ENCODE assay signal across 31 cellular contexts in the genomic region with DNA sequence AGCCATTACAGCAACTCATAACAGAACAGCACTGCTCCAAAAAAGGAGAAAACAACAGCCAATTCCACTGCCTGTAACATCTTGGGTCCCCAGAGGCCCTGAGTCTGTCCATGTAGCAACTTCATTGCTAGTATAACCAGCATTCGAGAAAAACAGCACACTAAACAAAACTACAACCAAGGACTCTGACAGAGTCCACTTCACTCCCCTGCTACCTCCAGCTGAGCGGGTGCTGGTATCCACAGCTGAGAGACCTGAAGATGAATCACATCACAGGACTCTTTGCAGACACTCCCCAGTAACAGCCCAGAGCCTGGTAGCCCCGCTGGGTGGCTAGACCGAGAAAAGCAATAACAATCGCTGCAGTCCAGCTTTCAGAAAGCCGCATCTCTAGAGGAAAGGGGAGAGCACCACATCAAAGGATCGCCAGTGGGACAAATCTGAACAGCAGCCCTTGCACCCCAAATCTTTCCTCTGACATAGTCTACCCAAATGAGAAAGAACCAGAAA. TPM values are rescaled to one million over a fixed set of nuclear protein-coding genes. Genes with fewer than 3 reads are reported as not detected.
"Had no signal": no experiment of that assay in that cellular context is flagged by ENCODE, and none has a peak within 500 bp of the region (broad histone marks: within the 10 kb centered on the region; RNA-seq: fewer than 3 reads in every experiment).

No MANE protein-coding gene starts in this region.

- H3K27ac Mint-ChIP-seq: activated B cell treated with CpG ODN at 0.5 μM for 24 hours; activated naive CD4-positive, alpha-beta T cell treated with anti-CD3 and anti-CD28 coated beads for 36 hours; activated naive CD8-positive, alpha-beta T cell treated with anti-CD3 and anti-CD28 coated beads, Interleukin-2, amount 10 ng/mL, durations not matched to agents 7 days and 5 days; stimulated activated memory B cell treated with anti-CD40 and anti-IgM and Interleukin-4, amounts not matched to agents 10 μg/mL and 1 μg/mL and 100 μg/mL, for 72 hours; stimulated activated naive CD8-positive, alpha-beta T cell treated with anti-CD3 and anti-CD28 coated beads, Interleukin-15, amount 100 ng/mL, for 72 hours; T-helper 17 cell; type B pancreatic cell had no signal

- H3K4me3 Mint-ChIP-seq: activated B cell treated with CpG ODN at 0.5 μM for 24 hours; activated naive CD4-positive, alpha-beta T cell treated with anti-CD3 and anti-CD28 coated beads for 36 hours; activated naive CD8-positive, alpha-beta T cell treated with anti-CD3 and anti-CD28 coated beads, Interleukin-2, amount 10 ng/mL, durations not matched to agents 7 days and 5 days; brain; nephron; stimulated activated memory B cell treated with anti-CD40 and anti-IgM and Interleukin-4, amounts not matched to agents 10 μg/mL and 1 μg/mL and 100 μg/mL, for 72 hours; stimulated activated naive CD8-positive, alpha-beta T cell treated with anti-CD3 and anti-CD28 coated beads, Interleukin-15, amount 100 ng/mL, for 72 hours; T-helper 17 cell; type B pancreatic cell had no signal

- H3K4me3 ChIP-seq: ascending aorta, heart left ventricle, left ventricle myocardium inferior, lung, mucosa of descending colon, ovary, prostate gland, sigmoid colon, uterus had no signal

- DNase-seq: activated B cell treated with CpG ODN at 0.5 μM for 24 hours; activated effector memory CD4-positive, alpha-beta T cell treated with anti-CD3 and anti-CD28 coated beads, Interleukin-2, amount 50 U/mL, for 16 hours; activated naive CD4-positive, alpha-beta T cell treated with anti-CD3 and anti-CD28 coated beads for 36 hours; activated naive CD8-positive, alpha-beta T cell treated with anti-CD3 and anti-CD28 coated beads, Interleukin-2, amount 10 ng/mL, durations not matched to agents 7 days and 5 days; activated T-cell treated with anti-CD3 and anti-CD28 coated beads for 4 hours; caudate nucleus; cortex of kidney; heart left ventricle; left ventricle myocardium inferior; mucosa of descending colon; ovary; retina; sigmoid colon; small intestine; stimulated activated CD4-positive, alpha-beta T cell treated with anti-CD3 and anti-CD28 coated beads, Interleukin-1b, Interleukin-23, amount 100 ng/mL, for 48 hours; stimulated activated CD4-positive, alpha-beta T cell treated with anti-CD3 and anti-CD28 coated beads, Interleukin-4, amount 100 ng/mL, for 4 hours; stimulated activated CD8-positive, alpha-beta memory T cell treated with anti-CD3 and anti-CD28 coated beads, Interleukin-4, amount 100 ng/mL, for 48 hours; stimulated activated naive CD8-positive, alpha-beta T cell treated with anti-CD3 and anti-CD28 coated beads, Interleukin-15, amount 100 ng/mL, for 72 hours; substantia nigra; T-helper 17 cell; uterus had no signal

- ATAC-seq: stimulated activated naive CD8-positive, alpha-beta T cell treated with anti-CD3 and anti-CD28 coated beads, Interleukin-15, amount 100 ng/mL, for 72 hours; T-helper 17 cell had no signal

- H3K36me3 ChIP-seq: ascending aorta, heart left ventricle, left ventricle myocardium inferior, neutrophil, ovary, prostate gland, sigmoid colon, uterus had no signal

- H3K4me1 ChIP-seq: ascending aorta, foreskin keratinocyte, heart left ventricle, left ventricle myocardium inferior, prostate gland, sigmoid colon, uterus had no signal

- H3K27me3 ChIP-seq: ascending aorta, ovary had no signal

- H3K36me3 Mint-ChIP-seq: activated naive CD8-positive, alpha-beta T cell treated with anti-CD3 and anti-CD28 coated beads, Interleukin-2, amount 10 ng/mL, durations not matched to agents 7 days and 5 days; brain; type B pancreatic cell had no signal

- H3K4me1 Mint-ChIP-seq: activated B cell treated with CpG ODN at 0.5 μM for 24 hours; activated naive CD8-positive, alpha-beta T cell treated with anti-CD3 and anti-CD28 coated beads, Interleukin-2, amount 10 ng/mL, durations not matched to agents 7 days and 5 days; brain; stimulated activated memory B cell treated with anti-CD40 and anti-IgM and Interleukin-4, amounts not matched to agents 10 μg/mL and 1 μg/mL and 100 μg/mL, for 72 hours; stimulated activated naive CD8-positive, alpha-beta T cell treated with anti-CD3 and anti-CD28 coated beads, Interleukin-15, amount 100 ng/mL, for 72 hours; T-helper 17 cell had no signal

- H3K9me3 ChIP-seq: mucosa of descending colon, neutrophil, ovary, prostate gland, uterus had no signal

- H3K27ac ChIP-seq: ascending aorta, foreskin keratinocyte, heart left ventricle, left ventricle myocardium inferior, neutrophil, ovary, prostate gland, sigmoid colon, uterus had no signal

RNA-seq across cellular contexts. Expression of a gene that starts 9.0 kb away (rescaled TPM):
- total RNA-seq: activated B cell treated with CpG ODN at 0.5 μM for 24 hours, chondrocyte, foreskin keratinocyte had no signal
- polyA plus RNA-seq: foreskin keratinocyte had no signal
